In genomic region chr2:108423502-108424251, GRCh38 we compare ENCODE assay signal across 21 cellular contexts. TPM values are rescaled to one million over a fixed set of nuclear protein-coding genes. Genes with fewer than 3 reads are reported as not detected.
"Had no signal": no experiment of that assay in that cellular context is flagged by ENCODE, and none has a peak within 500 bp of the region (broad histone marks: within the 10 kb centered on the region; RNA-seq: fewer than 3 reads in every experiment).

No MANE protein-coding gene starts in this region.

- H3K27me3 ChIP-seq: adrenal gland had no signal

- H3K4me1 ChIP-seq: adrenal gland, spleen had no signal

- H3K36me3 ChIP-seq: adrenal gland, spleen, thoracic aorta, WERI-Rb-1 had no signal

- H3K4me3 Mint-ChIP-seq: activated CD4-positive, alpha-beta memory T cell treated with anti-CD3 and anti-CD28 coated beads for 36 hours; activated T-helper 1 cell treated with anti-CD3 and anti-CD28 coated beads, Interleukin-12 subunit alpha, Interleukin-12 subunit beta, Interleukin-2, Interleukin-4 antibody, amounts not matched to agents 30 ng/mL and 10 ng/mL and 1 ng/mL, durations not matched to agents 14 hours and 24 hours and 36 hours; memory B cell; natural killer cell; stimulated activated memory B cell treated with anti-CD40 and anti-IgM and Interleukin-4, amounts not matched to agents 10 μg/mL and 1 μg/mL and 100 μg/mL, for 72 hours had no signal

- H3K9me3 Mint-ChIP-seq: activated CD4-positive, alpha-beta memory T cell treated with anti-CD3 and anti-CD28 coated beads for 36 hours; activated naive CD4-positive, alpha-beta T cell treated with anti-CD3 and anti-CD28 coated beads, Interleukin-2, amount 50 U/mL, for 72 hours; activated T-helper 1 cell treated with anti-CD3 and anti-CD28 coated beads, Interleukin-12 subunit alpha, Interleukin-12 subunit beta, Interleukin-2, Interleukin-4 antibody, amounts not matched to agents 30 ng/mL and 10 ng/mL and 1 ng/mL, durations not matched to agents 14 hours and 24 hours and 36 hours; memory B cell; natural killer cell; stimulated activated memory B cell treated with anti-CD40 and anti-IgM and Interleukin-4, amounts not matched to agents 10 μg/mL and 1 μg/mL and 100 μg/mL, for 72 hours had no signal

- DNase-seq: activated CD4-positive, alpha-beta memory T cell treated with anti-CD3 and anti-CD28 coated beads for 36 hours; activated gamma-delta T cell treated with Interleukin-2 at 50 U/mL for 16 hours; activated T-cell treated with anti-CD3 and anti-CD28 coated beads for 4 hours; adrenal gland; effector CD4-positive, alpha-beta T cell; head of caudate nucleus; kidney; left ventricle myocardium superior; natural killer cell; spleen; stimulated activated CD4-positive, alpha-beta T cell treated with anti-CD3 and anti-CD28 coated beads, Interleukin-4, amount 100 ng/mL, for 4 hours; WERI-Rb-1 had no signal

- H3K27ac ChIP-seq: adrenal gland, spleen, thoracic aorta, WERI-Rb-1 had no signal

- H3K9me3 ChIP-seq: adrenal gland, spleen, thoracic aorta had no signal

- H3K4me1 Mint-ChIP-seq: memory B cell; natural killer cell; stimulated activated memory B cell treated with anti-CD40 and anti-IgM and Interleukin-4, amounts not matched to agents 10 μg/mL and 1 μg/mL and 100 μg/mL, for 72 hours had no signal

- H3K4me3 ChIP-seq: adrenal gland, spleen, thoracic aorta had no signal

- H3K27ac Mint-ChIP-seq: activated CD4-positive, alpha-beta memory T cell treated with anti-CD3 and anti-CD28 coated beads for 36 hours; activated naive CD4-positive, alpha-beta T cell treated with anti-CD3 and anti-CD28 coated beads, Interleukin-2, amount 50 U/mL, for 72 hours; activated T-helper 1 cell treated with anti-CD3 and anti-CD28 coated beads, Interleukin-12 subunit alpha, Interleukin-12 subunit beta, Interleukin-2, Interleukin-4 antibody, amounts not matched to agents 30 ng/mL and 10 ng/mL and 1 ng/mL, durations not matched to agents 14 hours and 24 hours and 36 hours; memory B cell; natural killer cell; stimulated activated memory B cell treated with anti-CD40 and anti-IgM and Interleukin-4, amounts not matched to agents 10 μg/mL and 1 μg/mL and 100 μg/mL, for 72 hours had no signal

- ATAC-seq: activated naive CD4-positive, alpha-beta T cell treated with anti-CD3 and anti-CD28 coated beads, Interleukin-2, amount 50 U/mL, for 72 hours; left ventricle myocardium superior; natural killer cell; sciatic nerve; stimulated activated memory B cell treated with anti-CD40 and anti-IgM and Interleukin-4, amounts not matched to agents 10 μg/mL and 1 μg/mL and 100 μg/mL, for 72 hours had no signal

- H3K36me3 Mint-ChIP-seq: activated CD4-positive, alpha-beta memory T cell treated with anti-CD3 and anti-CD28 coated beads for 36 hours; activated naive CD4-positive, alpha-beta T cell treated with anti-CD3 and anti-CD28 coated beads, Interleukin-2, amount 50 U/mL, for 72 hours; natural killer cell; stimulated activated memory B cell treated with anti-CD40 and anti-IgM and Interleukin-4, amounts not matched to agents 10 μg/mL and 1 μg/mL and 100 μg/mL, for 72 hours had no signal

- FAIRE-seq: bronchial epithelial cell, frontal cortex, kidney had no signal

RNA-seq across cellular contexts. Expression of gene SULT1C4, which starts 45.9 kb away (rescaled TPM):
- total RNA-seq: activated CD4-positive, alpha-beta memory T cell treated with anti-CD3 and anti-CD28 coated beads for 36 hours; activated naive CD4-positive, alpha-beta T cell treated with anti-CD3 and anti-CD28 coated beads, Interleukin-2, amount 50 U/mL, for 72 hours; activated T-helper 1 cell treated with anti-CD3 and anti-CD28 coated beads, Interleukin-12 subunit alpha, Interleukin-12 subunit beta, Interleukin-2, Interleukin-4 antibody, amounts not matched to agents 30 ng/mL and 10 ng/mL and 1 ng/mL, durations not matched to agents 14 hours and 24 hours and 36 hours; bronchial epithelial cell; natural killer cell; T-helper 2 cell treated with Interferon-gamma antibody and Interleukin-4, amounts not matched to agents 100 ng/mL and 5 ng/mL, for 36 hours had no signal
